In the genomic region with DNA sequence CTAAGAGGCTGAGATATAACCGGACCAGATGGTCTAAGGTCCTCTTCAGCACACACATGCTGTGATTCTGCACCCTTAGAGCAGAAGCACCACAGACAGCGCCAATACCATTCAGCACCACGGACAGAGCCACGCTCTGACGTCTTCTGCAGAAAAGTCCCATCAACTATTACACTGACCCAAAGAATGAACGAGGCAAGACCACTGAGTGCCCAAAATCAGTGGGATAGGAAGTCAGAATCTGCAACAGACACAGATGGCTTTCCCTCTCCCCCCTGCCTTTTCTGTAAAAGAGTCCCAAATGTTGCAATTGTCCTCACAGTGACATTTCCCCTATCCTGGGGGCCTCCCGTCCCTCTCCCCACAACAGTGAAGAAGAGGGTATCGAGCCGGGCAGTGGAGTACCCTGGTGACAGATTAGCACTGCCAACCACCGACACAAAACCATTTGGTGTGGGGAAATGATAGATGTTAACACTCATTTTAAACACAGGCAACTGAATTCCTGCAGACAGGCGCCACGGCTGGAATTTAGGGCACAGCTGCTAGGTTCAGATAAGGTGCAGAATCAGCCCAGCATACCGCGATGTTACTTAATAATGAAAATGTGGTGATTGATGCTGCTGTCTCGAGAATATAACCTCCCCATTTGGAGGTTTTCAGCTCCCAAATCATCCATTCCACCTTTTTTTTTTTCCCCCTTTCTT, we compare ENCODE assay signal across 8 cellular contexts.
DNase-seq lines count a peak whose midpoint lies in the region; ATAC-seq, FAIRE-seq and TF ChIP-seq lines count a peak whose summit lies in the region.

No MANE protein-coding gene starts in this region.

- FAIRE-seq in GM18507 (lab: Jason Lieb, UNC) = peak; percentile 33

- no peak for TF ChIP-seq POLR2A in lower leg skin (IDR thresholded peaks at IDR 0.05)

- H3K4me3 ChIP-seq in lower leg skin (ENCODE audit: low read depth, poor library complexity, severe bottlenecking) = no peak overlapping the region

- 32 to 40% methylated on average over 15 of the region's 15 CpGs for WGBS in lower leg skin, 2 donors

- DNase-seq in GM18507 (ENCODE audit: extremely low spot score, insufficient read length, low read depth) = no peak
- DNase-seq in NCI-H2171 (lab: John Stamatoyannopoulos, UW) = peak; percentile 27
- peak; percentile 58 for DNase-seq in amniotic epithelial cell (ENCODE audit: low read depth)
- DNase-seq in kidney tubule cell (ENCODE audit: low spot score) = peak; percentile 34
- DNase-seq in SKM-1 treated with dmso at 0.1 percent for 144 hours (lab: John Stamatoyannopoulos, UW; ENCODE audit: unreplicated experiment) = no peak
- no peak for DNase-seq in omental fat pad (ENCODE audit: low spot score)
- DNase-seq in lower leg skin (ENCODE audit: low spot score in 2 of 2) = no peak

- TF ChIP-seq CTCF in omental fat pad (IDR thresholded peaks at IDR 0.05) (no peak), lower leg skin (IDR thresholded peaks at IDR 0.05) (no peak)

- ATAC-seq in GM18858 (IDR thresholded peaks at IDR 0.05; ENCODE audit: unreplicated experiment) (no peak), omental fat pad (ENCODE audit: low FRiP score) (no peak)

- intact Hi-C loops in lower leg skin (cut with DNase I; ENCODE audit: low total_unique reads) = no loop called here

Comparison
In these comparisons a context has a peak if more than half of its experiments do, and no peak if none do; other contexts are left out.
1. DNase-seq: peak in NCI-H2171 (single experiment), amniotic epithelial cell (single experiment) and kidney tubule cell (single experiment); none in GM18507 (single experiment), SKM-1 treated with dmso at 0.1 percent for 144 hours (single experiment), omental fat pad (single experiment) and lower leg skin (0 of 2).